1 cellular context compared by ENCODE assay signal in the genomic region with DNA sequence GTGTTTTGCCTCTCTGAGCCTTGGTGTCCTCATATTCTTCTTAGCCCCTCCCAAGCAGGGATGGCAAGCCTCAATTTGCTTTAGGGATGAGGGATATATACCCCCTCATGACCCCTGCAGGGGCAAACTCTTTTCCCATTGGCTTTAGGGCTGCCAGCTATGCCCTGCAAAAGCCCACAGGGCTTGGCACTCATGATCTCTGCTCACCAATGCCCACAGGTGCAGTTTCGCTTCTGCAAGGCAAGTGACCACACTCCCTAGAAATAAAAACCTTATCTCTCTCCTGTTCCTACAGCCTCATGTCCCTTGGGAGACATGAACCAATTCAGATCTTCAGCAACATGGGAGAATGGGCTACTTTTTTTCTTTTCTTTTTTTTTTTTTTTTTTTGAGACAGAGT.
TF ChIP-seq lines count a peak whose summit lies in the region.

No MANE protein-coding gene starts in this region.

TF ChIP-seq in IMR-90, 13 proteins besides CTCF, POLR2A, EP300 and RAD21 (continued from another document):
- TF ChIP-seq, protein P1, sequence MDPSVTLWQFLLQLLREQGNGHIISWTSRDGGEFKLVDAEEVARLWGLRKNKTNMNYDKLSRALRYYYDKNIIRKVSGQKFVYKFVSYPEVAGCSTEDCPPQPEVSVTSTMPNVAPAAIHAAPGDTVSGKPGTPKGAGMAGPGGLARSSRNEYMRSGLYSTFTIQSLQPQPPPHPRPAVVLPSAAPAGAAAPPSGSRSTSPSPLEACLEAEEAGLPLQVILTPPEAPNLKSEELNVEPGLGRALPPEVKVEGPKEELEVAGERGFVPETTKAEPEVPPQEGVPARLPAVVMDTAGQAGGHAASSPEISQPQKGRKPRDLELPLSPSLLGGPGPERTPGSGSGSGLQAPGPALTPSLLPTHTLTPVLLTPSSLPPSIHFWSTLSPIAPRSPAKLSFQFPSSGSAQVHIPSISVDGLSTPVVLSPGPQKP (IDR thresholded peaks at IDR 0.05; ENCODE audit: borderline replicate concordance, low read depth, low read length), result no peak
- TF ChIP-seq MAZ (IDR thresholded peaks at IDR 0.05; ENCODE audit: borderline replicate concordance, low read depth, low read length) (no peak), MAFK (IDR thresholded peaks at IDR 0.05; ENCODE audit: low read depth, low read length) (no peak), FOS (IDR thresholded peaks at IDR 0.05; ENCODE audit: low read depth, low read length) (no peak)
